11 cellular contexts compared by ENCODE assay signal in genomic region chr11:78168539-78169477, GRCh38. TPM values are rescaled to one million over a fixed set of nuclear protein-coding genes. Genes with fewer than 3 reads are reported as not detected.
DNase-seq lines count a peak whose midpoint lies in the region; ATAC-seq and TF ChIP-seq lines count a peak whose summit lies in the region.
"Had no signal": no experiment of that assay in that cellular context is flagged by ENCODE, and none has a peak within 500 bp of the region (broad histone marks: within the 10 kb centered on the region; RNA-seq: fewer than 3 reads in every experiment).

No MANE protein-coding gene starts in this region.

- ATAC-seq in HG03095 (IDR thresholded peaks at IDR 0.05; ENCODE audit: unreplicated experiment), result no peak

- no peak overlapping the region for H3K4ac ChIP-seq in H9 (ENCODE audit: low read depth, low read length)

- H3K9me3 ChIP-seq in esophagus muscularis mucosa (no peaks in the 10 kb centered on the region), tibial nerve (no peaks in the 10 kb centered on the region), H9 (ENCODE audit: control insufficient read depth, low read depth, low read length) (no peaks in the 10 kb centered on the region)

- H3K23me2 ChIP-seq in H9 (ENCODE audit: insufficient read length, low read depth, low read length, poor library complexity, severe bottlenecking), result no peaks in the 10 kb centered on the region

- H3K4me2 ChIP-seq in H9 (ENCODE audit: insufficient read depth, insufficient read length, low read length), result no peak overlapping the region

- WGBS in esophagus muscularis mucosa, result 56% methylated on average over 14 of the region's 17 CpGs
- WGBS in tibial nerve, 2 donors, result 21 to 31% methylated on average over 17 of the region's 17 CpGs
- WGBS in H9 (ENCODE audit: extremely low coverage, insufficient read length, low lambda C conversion rate), result no CpG with 5 or more reads among the region's 17 CpGs

- no peak overlapping the region for H3T11ph ChIP-seq in H9 (ENCODE audit: low read length)

- no peak overlapping the region for H2BK12ac ChIP-seq in H9 (ENCODE audit: insufficient read length, low read depth, low read length)

- peaks cover 0 to 6% of the 10 kb centered on the region in 2 experiments; a peak in 2 of 4 replicates for H3K4me1 Mint-ChIP-seq in H9

- H4K20me1 ChIP-seq in H9 (ENCODE audit: control insufficient read depth, insufficient read depth, insufficient read length), result no peaks in the 10 kb centered on the region

- H3K23ac ChIP-seq in H9 (ENCODE audit: insufficient read length, low read depth, low read length), result no peak overlapping the region

- H3K27me3 Mint-ChIP-seq in H9 (ENCODE audit: low read depth), result no peaks in the 10 kb centered on the region

- no peaks in the 10 kb centered on the region for H3K79me1 ChIP-seq in H9 (ENCODE audit: insufficient read depth, low read depth, low read length, poor library complexity, severe bottlenecking)

- H3K36me3 ChIP-seq in esophagus muscularis mucosa (peaks cover 6 to 24% (median 14%) of the 10 kb centered on the region in 4 donors), tibial nerve (peaks cover 0 to 22% (median 0%) of the 10 kb centered on the region in 3 donors)

- intact Hi-C loops in esophagus muscularis mucosa (cut with DNase I), result no loop called here

- DNase-seq in NCI-H446 (lab: John Stamatoyannopoulos, UW) (peak; percentile 15 to 41), esophagus muscularis mucosa (ENCODE audit: extremely low spot score) (peak; percentile 93), mesenteric fat pad (ENCODE audit: low spot score) (peak; percentile 93), tibial nerve (ENCODE audit: low spot score in 2 of 2) (peak; percentile 83 to 85), KG1 (lab: John Stamatoyannopoulos, UW) (no peak), MV-4-11 (lab: John Stamatoyannopoulos, UW) (no peak), H9 (no peak)
- DNase-seq: activated effector memory CD4-positive, alpha-beta T cell treated with anti-CD3 and anti-CD28 coated beads, Interleukin-2, amount 50 U/mL, for 16 hours; NCI-H1436; T-helper 1 cell had no signal

- H2BK5ac ChIP-seq in H9 (ENCODE audit: insufficient read length, low read length), result no peak overlapping the region

- H2BK120ac ChIP-seq in H9 (ENCODE audit: low read depth, low read length, poor library complexity, severe bottlenecking), result no peak overlapping the region

- H2BK15ac ChIP-seq in H9 (ENCODE audit: low read depth, low read length), result no peak overlapping the region

- TF ChIP-seq CTCF in esophagus muscularis mucosa (IDR thresholded peaks at IDR 0.05), result no peak
- TF ChIP-seq CTCF in tibial nerve (IDR thresholded peaks at IDR 0.05), result no peak
- TF ChIP-seq CTCF in H9 (conservative IDR thresholded peaks at IDR 0.05), result no peak

- no peak overlapping the region for H2BK20ac ChIP-seq in H9 (ENCODE audit: low read depth, low read length, poor library complexity, severe bottlenecking)

- no peak overlapping the region for H2AFZ ChIP-seq in H9 (ENCODE audit: low read length)

- H3K56ac ChIP-seq in H9 (ENCODE audit: insufficient read length, low read depth, low read length), result no peak overlapping the region

- H3K27ac Mint-ChIP-seq in H9, result no peak overlapping the region

- H4K8ac ChIP-seq in H9 (replicated peaks; ENCODE audit: insufficient read length, low read depth, low read length), result no peak overlapping the region

- H3K9me3 Mint-ChIP-seq in H9, result no peaks in the 10 kb centered on the region

- H3K4me1 ChIP-seq in esophagus muscularis mucosa (peaks cover 37 to 67% (median 47%) of the 10 kb centered on the region in 4 donors), tibial nerve (peaks cover 0 to 27% (median 13%) of the 10 kb centered on the region in 4 donors), H9 (ENCODE audit: insufficient read depth, low read length) (no peaks in the 10 kb centered on the region)

- no peak overlapping the region for H3K4me3 Mint-ChIP-seq in H9

- no peak overlapping the region for H3K18ac ChIP-seq in H9 (ENCODE audit: insufficient read length, low read depth, low read length)

- H3K27ac ChIP-seq in esophagus muscularis mucosa (replicated peaks in 1 of 4), result peak overlapping the region; percentile 70 to 79 (median 76)
- H3K27ac ChIP-seq in tibial nerve, result peak overlapping the region; percentile 66 to 91 (median 83)
- H3K27ac ChIP-seq in H9 (ENCODE audit: insufficient read length, low read depth, low read length), result no peak overlapping the region

- H3K36me3 Mint-ChIP-seq in H9 (ENCODE audit: insufficient read depth in 1 of 3, low read depth in 3 of 3), result peaks cover 3 to 5% (median 3%) of the 10 kb centered on the region in 3 experiments; a peak in 4 of 7 replicates

- H3K14ac ChIP-seq in H9 (ENCODE audit: insufficient read depth, low read length), result no peak overlapping the region

- no peak overlapping the region for H3K9ac ChIP-seq in H9 (ENCODE audit: extremely low read depth, insufficient read length, low read length)

- peak overlapping the region in 1 of 4 donors; percentile 21 for H3K4me3 ChIP-seq in esophagus muscularis mucosa
- no peak overlapping the region for H3K4me3 ChIP-seq in tibial nerve

- no peak overlapping the region for H2AK5ac ChIP-seq in H9 (ENCODE audit: insufficient read length, low read length)

- no peak for TF ChIP-seq EP300 in esophagus muscularis mucosa (IDR thresholded peaks at IDR 0.05)
- peak; percentile 77 to 87 for TF ChIP-seq EP300 in tibial nerve (IDR thresholded peaks at IDR 0.05)

- H3K27me3 ChIP-seq in esophagus muscularis mucosa (no peaks in the 10 kb centered on the region), tibial nerve (no peaks in the 10 kb centered on the region), H9 (ENCODE audit: insufficient read depth, low read length) (no peaks in the 10 kb centered on the region)

- TF ChIP-seq POLR2A in esophagus muscularis mucosa (IDR thresholded peaks at IDR 0.05; ENCODE audit: low read depth) (no peak), tibial nerve (IDR thresholded peaks at IDR 0.05) (no peak)

- H4K91ac ChIP-seq in H9 (ENCODE audit: insufficient read length, low read depth, low read length), result no peak overlapping the region

- H3K79me2 ChIP-seq in H9 (ENCODE audit: insufficient read depth, low read length), result no peaks in the 10 kb centered on the region

- H4K5ac ChIP-seq in H9 (ENCODE audit: insufficient read length, low read depth, low read length), result no peak overlapping the region

RNA-seq across cellular contexts. Expression of gene KCTD21, which starts 19.6 kb away (rescaled TPM):
- total RNA-seq in esophagus muscularis mucosa (10 to 100 TPM in 2 of 4 donors, 1 to 10 TPM in 2; 6.6 to 21.0 (median 12.1) TPM), mesenteric fat pad (12.4 TPM), tibial nerve (10 to 100 TPM in 1 of 4 donors, 1 to 10 TPM in 3; 6.6 to 20.4 (median 8.7) TPM), H9 (2021) (4.0 and 4.3 TPM in 2 replicates)

RNA-seq across cellular contexts. Expression of gene USP35, which starts 19.9 kb away (rescaled TPM):
- total RNA-seq in esophagus muscularis mucosa (10 to 100 TPM in 2 of 4 donors, 1 to 10 TPM in 2; 5.8 to 15.4 (median 11.3) TPM), mesenteric fat pad (12.2 TPM), tibial nerve (10 to 100 TPM; 10.9 to 23.1 (median 12.6) TPM), H9 (2021) (6.8 and 7.7 TPM in 2 replicates)

RNA-seq across cellular contexts. Expression of gene ALG8, which starts 29.4 kb away (rescaled TPM):
- total RNA-seq in esophagus muscularis mucosa (10 to 100 TPM; 11.2 to 21.6 (median 15.7) TPM), mesenteric fat pad (46.2 TPM), tibial nerve (10 to 100 TPM; 24.9 to 43.5 (median 32.0) TPM), H9 (2021) (77.5 and 78.8 TPM in 2 replicates)

Comparison
In these comparisons a context has a peak if more than half of its experiments do, and no peak if none do; other contexts are left out.
1. DNase-seq: peak in NCI-H446 (2 of 2), esophagus muscularis mucosa (single experiment), mesenteric fat pad (single experiment) and tibial nerve (2 of 2); none in KG1 (single experiment), MV-4-11 (single experiment) and H9 (single experiment).